ENCODE assay signal across 18 cellular contexts in the genomic region with DNA sequence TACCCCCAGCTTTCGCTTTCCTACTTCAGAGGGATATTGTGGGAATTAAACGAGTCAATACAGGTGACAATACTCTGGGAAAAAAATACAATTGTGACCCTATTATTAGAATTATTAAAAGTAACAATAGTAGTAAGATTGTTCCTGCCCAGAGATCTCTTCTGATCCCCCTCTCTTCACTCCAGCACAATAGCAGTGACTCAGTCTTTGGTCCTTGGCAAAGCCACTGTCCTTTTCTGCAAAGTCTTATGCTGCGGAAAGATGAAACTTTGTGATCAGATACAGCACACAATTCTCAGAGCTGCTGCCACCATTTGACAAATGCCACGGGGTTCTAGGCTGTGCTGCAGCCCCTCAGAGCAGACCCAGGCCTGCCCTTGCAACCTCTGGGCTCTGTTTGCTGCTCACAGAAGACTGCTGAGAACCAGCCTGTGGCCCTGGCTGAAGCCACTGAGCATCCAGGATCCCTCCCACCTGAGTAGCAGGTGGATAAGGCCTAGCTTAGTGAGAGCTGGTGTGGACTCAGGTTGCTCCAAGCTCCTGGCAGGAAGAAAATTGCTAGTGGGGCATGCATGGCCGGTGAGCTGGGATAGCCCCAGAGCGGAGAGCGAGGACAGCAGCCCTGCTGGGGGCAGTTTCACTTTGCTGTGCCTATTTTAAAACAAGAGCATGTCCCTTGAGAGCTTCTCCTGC.
DNase-seq lines count a peak whose midpoint lies in the region; ATAC-seq and TF ChIP-seq lines count a peak whose summit lies in the region.
"Had no signal": no experiment of that assay in that cellular context is flagged by ENCODE, and none has a peak within 500 bp of the region (broad histone marks: within the 10 kb centered on the region; RNA-seq: fewer than 3 reads in every experiment).

No MANE protein-coding gene starts in this region.

- H3K36me3 ChIP-seq in BLaER1 (no peaks in the 10 kb centered on the region), left lung (no peaks in the 10 kb centered on the region), gastrocnemius medialis (no peaks in the 10 kb centered on the region)

- peak overlapping the region; percentile 5; the same call in 1 of the 2 replicates for H3K4me2 ChIP-seq in BLaER1
- H3K4me2 ChIP-seq: SK-N-SH had no signal

- intact Hi-C loops in left lung (cut with DNase I) (loop anchor here in 1 of 2 donors (5.0 kb wide), 1 partner anchor 167 kb away; no protein-coding TSS in a partner anchor), gastrocnemius medialis (cut with DNase I; ENCODE audit: low total_unique reads) (no loop called here)

- no peaks in the 10 kb centered on the region for H3K27me3 Mint-ChIP-seq in activated T-cell treated with anti-CD3 and anti-CD28 coated beads, Interleukin-2, amount 50 U/mL, for 72 hours (ENCODE audit: low read depth)

- H3K27me3 ChIP-seq in BLaER1, result no peaks in the 10 kb centered on the region
- no peaks in the 10 kb centered on the region for H3K27me3 ChIP-seq in left lung
- H3K27me3 ChIP-seq in gastrocnemius medialis, result no peaks in the 10 kb centered on the region

- no peak overlapping the region for H3K4me3 ChIP-seq in BLaER1
- no peak overlapping the region for H3K4me3 ChIP-seq in left lung
- no peak overlapping the region for H3K4me3 ChIP-seq in gastrocnemius medialis

- no peaks in the 10 kb centered on the region for H3K9me3 Mint-ChIP-seq in activated T-cell treated with anti-CD3 and anti-CD28 coated beads, Interleukin-2, amount 50 U/mL, for 72 hours
- H3K9me3 Mint-ChIP-seq: CD8-positive, alpha-beta T cell; H9; type B pancreatic cell had no signal

- H3K4me1 ChIP-seq in BLaER1, result peaks cover 6% of the 10 kb centered on the region
- peaks cover 0 to 9% of the 10 kb centered on the region in 2 donors for H3K4me1 ChIP-seq in left lung
- H3K4me1 ChIP-seq in gastrocnemius medialis, result peaks cover 24 to 36% of the 10 kb centered on the region in 2 donors

- DNase-seq in left lung (no peak), gastrocnemius medialis (no peak), hippocampal formation (lab: John Stamatoyannopoulos, UW) (no peak), SHP77 treated with DMSO at 0.1 percent for 48 hours (lab: John Stamatoyannopoulos, UW) (no peak)
- no peak for DNase-seq in activated T-cell treated with anti-CD3 and anti-CD28 coated beads, Interleukin-2, amount 50 U/mL, for 72 hours
- DNase-seq: activated gamma-delta T cell treated with Interleukin-2 at 50 U/mL for 16 hours; amygdala; CD8-positive, alpha-beta T cell; KG1; NCI-H1092 treated with DMSO at 0.1 percent for 48 hours; NCI-H524; OCI-M1; SK-N-SH had no signal

- H3K36me3 Mint-ChIP-seq in activated T-cell treated with anti-CD3 and anti-CD28 coated beads, Interleukin-2, amount 50 U/mL, for 72 hours (ENCODE audit: insufficient read depth in 2 of 2), result no peaks in the 10 kb centered on the region
- H3K36me3 Mint-ChIP-seq: CD8-positive, alpha-beta T cell; type B pancreatic cell had no signal

- ATAC-seq in left lung (no peak), gastrocnemius medialis (peak in 1 of 2 donors; percentile 46), GM18519 (IDR thresholded peaks at IDR 0.05; ENCODE audit: low FRiP score, unreplicated experiment) (no peak)
- no peak for ATAC-seq in activated T-cell treated with anti-CD3 and anti-CD28 coated beads, Interleukin-2, amount 50 U/mL, for 72 hours (replicated peaks in 1 of 2)
- ATAC-seq: CD8-positive, alpha-beta T cell had no signal

- no peak overlapping the region for H3K27ac ChIP-seq in BLaER1
- H3K27ac ChIP-seq in cingulate gyrus (ENCODE audit: low read depth, low read length), result peak overlapping the region; percentile 51
- peak overlapping the region; percentile 3 to 63 for H3K27ac ChIP-seq in left lung
- peak overlapping the region; percentile 73 to 82 (median 80) for H3K27ac ChIP-seq in gastrocnemius medialis

- H3K9me3 ChIP-seq in BLaER1 (no peaks in the 10 kb centered on the region), left lung (no peaks in the 10 kb centered on the region), gastrocnemius medialis (no peaks in the 10 kb centered on the region)
- H3K9me3 ChIP-seq: SK-N-SH had no signal

- TF ChIP-seq POLR2A in gastrocnemius medialis (IDR thresholded peaks at IDR 0.05), result no peak

- H3K4me1 Mint-ChIP-seq in activated T-cell treated with anti-CD3 and anti-CD28 coated beads, Interleukin-2, amount 50 U/mL, for 72 hours (ENCODE audit: low read depth), result no peaks in the 10 kb centered on the region

- no peaks in the 10 kb centered on the region for H4K20me1 ChIP-seq in BLaER1

- no peak overlapping the region for H3K27ac Mint-ChIP-seq in activated T-cell treated with anti-CD3 and anti-CD28 coated beads, Interleukin-2, amount 50 U/mL, for 72 hours
- H3K27ac Mint-ChIP-seq: CD8-positive, alpha-beta T cell; type B pancreatic cell had no signal

- no peak overlapping the region for H3K4me3 Mint-ChIP-seq in activated T-cell treated with anti-CD3 and anti-CD28 coated beads, Interleukin-2, amount 50 U/mL, for 72 hours
- H3K4me3 Mint-ChIP-seq: CD8-positive, alpha-beta T cell; H9; type B pancreatic cell had no signal

- TF ChIP-seq CTCF in left lung (IDR thresholded peaks at IDR 0.05) (no peak), gastrocnemius medialis (IDR thresholded peaks at IDR 0.05 in 4 of 5, conservative IDR thresholded peaks at IDR 0.05 in 1 of 5) (no peak)

- H3K9ac ChIP-seq in BLaER1, result no peak overlapping the region
- H3K9ac ChIP-seq: SK-N-SH had no signal

- in situ Hi-C loops in gastrocnemius medialis (cut with MboI; ENCODE audit: low sequenced_read_pairs in 4 of 4), result loop anchor here in 3 of 4 donors (10.0 to 25.0 kb wide), 4 partner anchors 60 to 567 kb away; partner anchors contain the start of gene ROCK2 (in 1 of the 3)
